Comparison of ENCODE assay signal across 16 cellular contexts in genomic region chr22:41541484-41541883, GRCh38. TPM values are rescaled to one million over a fixed set of nuclear protein-coding genes. Genes with fewer than 3 reads are reported as not detected.
A peak's percentile ranks its signal among the peaks of the same experiment; 100 is the strongest.
DNase-seq lines count a peak whose midpoint lies in the region; ATAC-seq and TF ChIP-seq lines count a peak whose summit lies in the region.
"Had no signal": no experiment of that assay in that cellular context is flagged by ENCODE, and none has a peak within 500 bp of the region (broad histone marks: within the 10 kb centered on the region; RNA-seq: fewer than 3 reads in every experiment).

No MANE protein-coding gene starts in this region.

- H3K27ac ChIP-seq in breast epithelium (peak overlapping the region in 1 of 2 donors; percentile 22), hepatocyte (no peak overlapping the region)
- H3K27ac ChIP-seq: HL-60 had no signal

- no peaks in the 10 kb centered on the region for H3K9me3 ChIP-seq in breast epithelium
- no peaks in the 10 kb centered on the region for H3K9me3 ChIP-seq in hepatocyte (ENCODE audit: low read depth)
- H3K9me3 ChIP-seq: tibial nerve had no signal

- no peak for TF ChIP-seq POLR2A in breast epithelium (IDR thresholded peaks at IDR 0.05)

- peak overlapping the region; percentile 3 for H3K27ac Mint-ChIP-seq in MCF 10A (ENCODE audit: low read depth, unreplicated experiment)
- H3K27ac Mint-ChIP-seq in activated CD4-positive, alpha-beta memory T cell treated with anti-CD3 and anti-CD28 coated beads for 36 hours: peak overlapping the region; percentile 35

- peak overlapping the region; percentile 87 for H3K4me2 ChIP-seq in hepatocyte

- no peaks in the 10 kb centered on the region for H3K9me2 ChIP-seq in hepatocyte (replicated peaks; ENCODE audit: insufficient read depth)

- H3K79me2 ChIP-seq in hepatocyte: peaks cover 52% of the 10 kb centered on the region

- TF ChIP-seq CTCF in MCF 10A (IDR thresholded peaks at IDR 0.05; ENCODE audit: unreplicated experiment) (no peak), breast epithelium (IDR thresholded peaks at IDR 0.05) (no peak), hepatocyte (IDR thresholded peaks at IDR 0.05; ENCODE audit: poor library complexity) (no peak)

- no peaks in the 10 kb centered on the region for H3K36me3 ChIP-seq in breast epithelium
- no peaks in the 10 kb centered on the region for H3K36me3 ChIP-seq in hepatocyte (replicated peaks; ENCODE audit: insufficient read depth, low read depth)

- H3K4me3 Mint-ChIP-seq in MCF 10A (ENCODE audit: unreplicated experiment): peak overlapping the region; percentile 7
- H3K4me3 Mint-ChIP-seq in activated CD4-positive, alpha-beta memory T cell treated with anti-CD3 and anti-CD28 coated beads for 36 hours: no peak overlapping the region

- H3K4me1 ChIP-seq in breast epithelium (peaks cover 0 to 12% of the 10 kb centered on the region in 2 donors), hepatocyte (ENCODE audit: insufficient read depth) (peaks cover 22% of the 10 kb centered on the region)

- 80% methylated on average over 3 of the region's 3 CpGs for WGBS in hepatocyte (ENCODE audit: low lambda C conversion rate, missing lambda C conversion rate)

- CTCF ChIA-PET in MCF 10A (lab: Yijun Ruan, JAX): interaction anchor here (1.0 to 2.2 kb wide), 3 partner anchors 9 to 56 kb away, joined by 3 to 6 read pairs (median 4); no protein-coding TSS in a partner anchor
- CTCF ChIA-PET in activated CD4-positive, alpha-beta memory T cell treated with anti-CD3 and anti-CD28 coated beads for 36 hours (lab: Charles Lee): interaction anchor here (1.2 kb wide), 1 partner anchor 139 kb away, joined by 3 read pairs; no protein-coding TSS in a partner anchor

- ATAC-seq in activated CD4-positive, CD25-positive, alpha-beta regulatory T cell treated with anti-CD3 and anti-CD28 coated beads, Interleukin-2, amount 50 U/mL, for 24 hours: no peak

- no peaks in the 10 kb centered on the region for H3K27me3 Mint-ChIP-seq in MCF 10A (ENCODE audit: insufficient read depth, unreplicated experiment)
- H3K27me3 Mint-ChIP-seq in activated CD4-positive, alpha-beta memory T cell treated with anti-CD3 and anti-CD28 coated beads for 36 hours: no peaks in the 10 kb centered on the region

- no peaks in the 10 kb centered on the region for H3K9me3 Mint-ChIP-seq in MCF 10A (ENCODE audit: unreplicated experiment)
- no peaks in the 10 kb centered on the region for H3K9me3 Mint-ChIP-seq in activated CD4-positive, alpha-beta memory T cell treated with anti-CD3 and anti-CD28 coated beads for 36 hours

- H3K4me3 ChIP-seq in breast epithelium (no peak overlapping the region), hepatocyte (no peak overlapping the region)
- H3K4me3 ChIP-seq: tibial nerve had no signal

- no peak overlapping the region for H2AFZ ChIP-seq in hepatocyte

- BruUV-seq in MCF 10A (replicated peaks; lab: Mats Ljungman, UMichigan): no TSS peak

- DNase-seq in MCF 10A (ENCODE audit: unreplicated experiment): no peak
- no peak for DNase-seq in breast epithelium (ENCODE audit: low spot score in 2 of 2)
- no peak for DNase-seq in activated CD4-positive, alpha-beta memory T cell treated with anti-CD3 and anti-CD28 coated beads for 36 hours
- DNase-seq in hepatocyte (ENCODE audit: low spot score): no peak
- DNase-seq in NK-92 (lab: John Stamatoyannopoulos, UW; ENCODE audit: unreplicated experiment): no peak
- DNase-seq in NCI-H748 (lab: John Stamatoyannopoulos, UW; ENCODE audit: unreplicated experiment): no peak
- no peak for DNase-seq in activated CD4-positive, alpha-beta T cell treated with anti-CD3 and anti-CD28 coated beads for 4 hours
- DNase-seq: activated CD4-positive, alpha-beta T cell treated with anti-CD3 and anti-CD28 coated beads for 48 hours; hypothalamus; midbrain; NCI-H1105; NCI-H748 treated with DMSO at 0.1 percent for 48 hours had no signal

- intact Hi-C loops in MCF 10A (cut with micrococcal nuclease) (loop anchor here (10.0 kb wide), 1 partner anchor 403 kb away; the partner anchor contains the start of gene CENPM), breast epithelium (cut with DNase I; ENCODE audit: low total_unique reads) (no loop called here)
- intact Hi-C loops in activated CD4-positive, alpha-beta memory T cell treated with anti-CD3 and anti-CD28 coated beads for 36 hours (cut with micrococcal nuclease): no loop called here

- peaks cover 20% of the 10 kb centered on the region for H3K36me3 Mint-ChIP-seq in MCF 10A (ENCODE audit: insufficient read depth, unreplicated experiment)
- H3K36me3 Mint-ChIP-seq in activated CD4-positive, alpha-beta memory T cell treated with anti-CD3 and anti-CD28 coated beads for 36 hours: peaks cover 9% of the 10 kb centered on the region

- peaks cover 20% of the 10 kb centered on the region for H4K20me1 ChIP-seq in hepatocyte (ENCODE audit: insufficient read depth, poor library complexity, severe bottlenecking)

- peaks cover 28% of the 10 kb centered on the region for H3K4me1 Mint-ChIP-seq in MCF 10A (ENCODE audit: insufficient read depth, unreplicated experiment)
- H3K4me1 Mint-ChIP-seq in activated CD4-positive, alpha-beta memory T cell treated with anti-CD3 and anti-CD28 coated beads for 36 hours (ENCODE audit: low read depth): peaks cover 45% of the 10 kb centered on the region

- H3K27me3 ChIP-seq in breast epithelium: no peaks in the 10 kb centered on the region
- H3K27me3 ChIP-seq in hepatocyte: no peaks in the 10 kb centered on the region
- H3K27me3 ChIP-seq: tibial nerve had no signal

- POLR2A ChIA-PET in MCF 10A (lab: Yijun Ruan, JAX): interaction anchor here (1.3 to 1.4 kb wide), 2 partner anchors 80 to 160 kb away, joined by 3 to 4 read pairs; partner anchors contain the start of genes TEF and XRCC6
- POLR2A ChIA-PET in activated CD4-positive, alpha-beta memory T cell treated with anti-CD3 and anti-CD28 coated beads for 36 hours (lab: Charles Lee): no interaction called here

RNA-seq across cellular contexts. Expression of gene POLR3H, which starts 2.8 kb away (rescaled TPM):
- total RNA-seq in MCF 10A (2022) (26.3 and 35.5 TPM in 2 replicates), breast epithelium (10 to 100 TPM; 18.2 to 26.5 (median 20.2) TPM), hepatocyte (14.5 and 17.5 TPM in 2 replicates)
- 10 to 100 TPM; 23.3 to 23.8 TPM for total RNA-seq in activated CD4-positive, alpha-beta memory T cell treated with anti-CD3 and anti-CD28 coated beads for 36 hours
- 37.4 and 41.1 TPM in 2 replicates for polyA plus RNA-seq in hepatocyte

RNA-seq across cellular contexts. Expression of gene CSDC2, which starts 19.3 kb away (rescaled TPM):
- total RNA-seq in MCF 10A (2022) (not detected in 2 replicates), breast epithelium (1 to 10 TPM in 2 of 3 donors, not detected in 1; 1.6 to 1.9 TPM), hepatocyte (1.7 and 2.7 TPM in 2 replicates)
- total RNA-seq in activated CD4-positive, alpha-beta memory T cell treated with anti-CD3 and anti-CD28 coated beads for 36 hours: not detected
- polyA plus RNA-seq in hepatocyte: 5.0 and 5.4 TPM in 2 replicates
- total RNA-seq: SK-MEL-5 had no signal

RNA-seq across cellular contexts. Expression of gene PMM1, which starts 48.2 kb away (rescaled TPM):
- total RNA-seq in MCF 10A (2022) (29.9 and 30.9 TPM in 2 replicates), breast epithelium (10 to 100 TPM; 42.7 to 74.1 (median 48.5) TPM), hepatocyte (36.5 and 42.3 TPM in 2 replicates)
- total RNA-seq in activated CD4-positive, alpha-beta memory T cell treated with anti-CD3 and anti-CD28 coated beads for 36 hours: 10 to 100 TPM; 45.1 to 46.4 TPM
- polyA plus RNA-seq in hepatocyte: 66.1 and 68.7 TPM in 2 replicates
